14 cellular contexts compared by ENCODE assay signal in the genomic region with DNA sequence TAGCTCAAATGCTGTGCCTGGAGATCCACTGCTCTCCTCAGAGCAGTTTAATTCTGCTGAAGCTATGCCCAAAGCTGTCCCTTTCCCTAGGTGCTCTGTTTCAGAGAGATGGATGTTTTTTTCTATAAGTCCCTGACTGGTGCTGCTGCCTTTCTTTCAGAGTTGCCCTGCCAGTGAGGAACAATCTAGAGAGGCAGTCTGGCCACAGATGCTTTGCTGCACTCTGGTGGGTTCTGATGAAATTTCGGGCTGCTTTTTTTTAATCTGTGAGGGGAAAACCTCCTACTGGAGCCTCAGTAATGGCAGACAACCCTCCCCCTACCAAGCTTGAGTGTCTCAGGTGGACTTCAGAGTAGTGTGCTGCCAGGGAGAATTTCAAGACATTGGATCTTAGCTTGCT.
DNase-seq lines count a peak whose midpoint lies in the region; ATAC-seq and TF ChIP-seq lines count a peak whose summit lies in the region.
"Had no signal": no experiment of that assay in that cellular context is flagged by ENCODE, and none has a peak within 500 bp of the region (broad histone marks: within the 10 kb centered on the region; RNA-seq: fewer than 3 reads in every experiment).

No MANE protein-coding gene starts in this region.

- no peak overlapping the region for H3K4me2 ChIP-seq in mammary epithelial cell (ENCODE audit: insufficient read depth, low read depth, low read length)

- no peak overlapping the region for H3K9ac ChIP-seq in mammary epithelial cell (ENCODE audit: insufficient read depth, low read length)

- TF ChIP-seq POLR2A in adrenal gland (IDR thresholded peaks at IDR 0.05): no peak

- H3K9me3 ChIP-seq in adrenal gland (replicated peaks in 1 of 3) (no peaks in the 10 kb centered on the region), mammary epithelial cell (replicated peaks; ENCODE audit: insufficient read depth, low read length) (no peaks in the 10 kb centered on the region)
- H3K9me3 ChIP-seq: BE2C had no signal

- in situ Hi-C loops in KBM-7 (cut with MboI; ENCODE audit: low pct_unique_long_range_greater_than_20kb, low sequenced_read_pairs): no loop called here
- in situ Hi-C loops in mammary epithelial cell (cut with MboI; ENCODE audit: low sequenced_read_pairs in 2 of 2): no loop called here

- no peak for ATAC-seq in HG02610 (IDR thresholded peaks at IDR 0.05; ENCODE audit: unreplicated experiment)

- 79 to 80% methylated on average over 1 of the region's 1 CpG; no CpG with 5 or more reads in 2 of the 4 donors for WGBS in adrenal gland, 4 donors
- WGBS in mammary epithelial cell (ENCODE audit: low coverage, missing lambda C conversion rate): no CpG with 5 or more reads among the region's 1 CpG

- DNase-seq in KBM-7 (peak; percentile 27), choroid plexus epithelial cell (ENCODE audit: low read depth) (peak; percentile 17), glomerular visceral epithelial cell (ENCODE audit: extremely low spot score) (peak; percentile 1), adrenal gland (no peak), mammary epithelial cell (no peak)
- DNase-seq in activated effector memory CD4-positive, alpha-beta T cell treated with anti-CD3 and anti-CD28 coated beads, Interleukin-2, amount 50 U/mL, for 16 hours: no peak
- DNase-seq: BE2C; CD4-positive, alpha-beta memory T cell; DMS79; EL; HCEC 1CT had no signal

- H3K36me3 ChIP-seq in adrenal gland (replicated peaks in 1 of 2) (no peaks in the 10 kb centered on the region), mammary epithelial cell (ENCODE audit: insufficient read depth, low read length) (no peaks in the 10 kb centered on the region)
- H3K36me3 ChIP-seq: BE2C had no signal

- intact Hi-C loops in adrenal gland (cut with DNase I): no loop called here
- intact Hi-C loops in mammary epithelial cell (cut with micrococcal nuclease): no loop called here

- H4K20me1 ChIP-seq in mammary epithelial cell (ENCODE audit: insufficient read depth, low read length): no peaks in the 10 kb centered on the region

- H3K27me3 ChIP-seq in adrenal gland: no peaks in the 10 kb centered on the region
- H3K27me3 ChIP-seq in mammary epithelial cell (ENCODE audit: insufficient read depth, low read length): no peaks in the 10 kb centered on the region
- H3K27me3 ChIP-seq: BE2C had no signal

- BruUV-seq in mammary epithelial cell (replicated peaks; lab: Mats Ljungman, UMichigan): no TSS peak

- H3K4me1 ChIP-seq in adrenal gland (replicated peaks in 1 of 2) (no peaks in the 10 kb centered on the region), mammary epithelial cell (ENCODE audit: insufficient read depth, low read length) (no peaks in the 10 kb centered on the region)
- H3K4me1 ChIP-seq: BE2C had no signal

- H3K79me2 ChIP-seq in mammary epithelial cell (ENCODE audit: insufficient read depth, low read length): no peaks in the 10 kb centered on the region

- TF ChIP-seq CTCF in choroid plexus epithelial cell (conservative IDR thresholded peaks at IDR 0.05; ENCODE audit: low read depth, low read length) (peak; percentile 22), adrenal gland (IDR thresholded peaks at IDR 0.05) (no peak), mammary epithelial cell (conservative IDR thresholded peaks at IDR 0.05 in 1 of 2, IDR thresholded peaks at IDR 0.05 in 1 of 2; ENCODE audit: extremely low read depth in 1 of 2, insufficient read depth in 1 of 2, low read depth in 1 of 2, low read length in 2 of 2) (no peak)

- H2AFZ ChIP-seq in mammary epithelial cell (ENCODE audit: low read depth, low read length): no peak overlapping the region

- CTCF ChIA-PET in mammary epithelial cell (lab: Charles Lee; ENCODE audit: low non-redundant PET): no interaction called here

- no peak overlapping the region for H3K4me3 ChIP-seq in choroid plexus epithelial cell (ENCODE audit: low read depth, low read length)
- no peak overlapping the region for H3K4me3 ChIP-seq in adrenal gland
- H3K4me3 ChIP-seq in mammary epithelial cell (replicated peaks in 1 of 3; ENCODE audit: insufficient read depth in 1 of 3, low read depth in 2 of 3, low read length in 3 of 3): no peak overlapping the region

- dilution Hi-C loops in mammary epithelial cell (cut with HindIII; ENCODE audit: low sequenced_read_pairs): no loop called here

- H3K27ac ChIP-seq in adrenal gland (no peak overlapping the region), mammary epithelial cell (ENCODE audit: insufficient read depth, low read depth, low read length) (no peak overlapping the region)
- H3K27ac ChIP-seq: C4-2B, HL-60 had no signal

Comparison
In these comparisons a context has a peak if more than half of its experiments do, and no peak if none do; other contexts are left out.
1. DNase-seq: peak in KBM-7 (single experiment), choroid plexus epithelial cell (single experiment) and glomerular visceral epithelial cell (single experiment); none in adrenal gland (0 of 7), activated effector memory CD4-positive, alpha-beta T cell treated with anti-CD3 and anti-CD28 coated beads, Interleukin-2, amount 50 U/mL, for 16 hours (single experiment) and mammary epithelial cell (single experiment).